In the genomic region with DNA sequence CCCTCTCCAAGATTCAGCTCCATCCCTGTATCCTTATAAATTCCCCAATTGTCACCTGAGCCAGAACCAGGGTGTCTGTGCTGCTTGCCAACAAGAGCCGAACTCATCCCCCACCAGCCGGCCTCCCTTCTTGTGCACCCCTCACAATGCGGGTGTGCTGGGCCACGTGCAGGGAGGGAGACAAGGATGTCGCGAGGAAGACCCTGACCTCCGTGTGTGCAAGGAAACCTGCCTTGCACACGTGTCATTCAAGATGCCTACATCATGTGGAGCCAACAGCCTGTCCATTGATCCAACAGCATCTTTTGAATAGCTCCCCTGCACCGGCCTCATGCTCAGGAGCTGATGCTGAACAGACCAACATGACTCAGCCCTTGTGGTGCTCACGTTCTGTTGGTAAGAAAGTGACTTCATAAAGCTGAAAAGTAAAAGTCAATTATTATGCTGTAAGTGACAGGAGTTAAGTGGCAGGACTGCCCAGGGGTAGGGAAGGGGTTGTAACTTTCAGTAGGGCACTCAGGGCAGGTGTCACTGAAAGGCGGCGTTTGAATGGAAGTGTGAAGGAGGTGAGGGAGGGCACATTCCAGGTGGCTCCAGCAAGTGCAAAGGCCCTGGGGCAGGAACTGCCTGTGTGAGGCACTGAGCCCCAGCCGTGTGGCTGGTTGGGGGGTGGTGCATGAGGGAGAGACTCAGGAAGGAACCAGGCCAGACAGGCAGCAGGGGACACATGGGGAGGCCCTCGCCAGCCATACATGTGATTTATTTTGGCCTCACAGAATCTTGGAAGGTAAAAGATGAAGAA, we compare ENCODE assay signal across 15 cellular contexts.
"Had no signal": no experiment of that assay in that cellular context is flagged by ENCODE, and none has a peak within 500 bp of the region (broad histone marks: within the 10 kb centered on the region; RNA-seq: fewer than 3 reads in every experiment).

No MANE protein-coding gene starts in this region.

- DNase-seq: activated CD4-positive, alpha-beta T cell treated with anti-CD3 and anti-CD28 coated beads, Interleukin-2, amount 50 U/mL, for 4 hours; activated CD8-positive, alpha-beta memory T cell treated with anti-CD3 and anti-CD28 coated beads, Interleukin-2, amount 10 ng/mL, durations not matched to agents 7 days and 5 days; activated naive CD8-positive, alpha-beta T cell treated with anti-CD3 and anti-CD28 coated beads, Interleukin-2, amount 10 ng/mL, durations not matched to agents 7 days and 5 days; activated T-cell treated with anti-CD3 and anti-CD28 coated beads, Interleukin-2, amount 50 U/mL, for 4 hours; cortex of kidney; effector memory CD4-positive, alpha-beta T cell; naive thymus-derived CD4-positive, alpha-beta T cell; nucleus accumbens; right lobe of liver; stimulated activated CD4-positive, alpha-beta T cell treated with anti-CD3 and anti-CD28 coated beads, Interleukin-12 subunit alpha, Interleukin-12 subunit beta, amount 100 ng/mL, for 4 hours; stimulated activated naive CD4-positive, alpha-beta T cell had no signal

- H3K27ac ChIP-seq: ascending aorta, prostate gland, right lobe of liver had no signal

- H3K4me1 ChIP-seq: prostate gland, right lobe of liver had no signal

- ATAC-seq: activated CD4-positive, CD25-positive, alpha-beta regulatory T cell treated with anti-CD3 and anti-CD28 coated beads, Interleukin-2, amount 50 U/mL, for 24 hours; activated CD8-positive, alpha-beta memory T cell treated with anti-CD3 and anti-CD28 coated beads, Interleukin-2, amount 10 ng/mL, durations not matched to agents 7 days and 5 days; activated T-cell treated with anti-CD3 and anti-CD28 coated beads, Interleukin-2, amount 50 U/mL, for 4 hours; naive thymus-derived CD4-positive, alpha-beta T cell; right lobe of liver had no signal

- H3K36me3 ChIP-seq: ascending aorta, prostate gland, right lobe of liver had no signal

- H3K4me3 ChIP-seq: ascending aorta, lung, prostate gland, right lobe of liver had no signal

- H3K9me3 ChIP-seq: ascending aorta, prostate gland, right lobe of liver had no signal

- H3K27me3 ChIP-seq: ascending aorta, right lobe of liver had no signal
